1 cellular context compared by ENCODE assay signal in the genomic region with DNA sequence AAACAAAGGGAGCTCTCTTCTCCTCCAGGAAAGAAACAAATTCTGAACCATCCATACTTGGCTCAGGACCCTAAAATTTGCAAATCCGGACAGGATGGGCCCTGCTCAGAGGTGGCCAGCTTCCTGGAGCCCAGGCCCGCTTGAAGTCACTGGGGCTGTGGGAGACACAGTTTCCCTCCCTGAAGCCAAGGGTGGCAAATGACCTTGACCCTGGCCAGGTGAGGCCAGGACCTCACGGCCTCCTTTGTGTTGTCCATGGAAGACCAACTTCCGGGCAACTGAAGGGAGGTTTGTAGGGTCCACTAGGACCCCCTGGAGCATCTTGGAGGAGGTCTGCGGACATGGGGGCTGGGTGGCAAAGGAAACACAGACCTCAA.
TF ChIP-seq lines count a peak whose summit lies in the region.

No MANE protein-coding gene starts in this region.

TF ChIP-seq in SK-N-SH, 30 proteins besides CTCF, POLR2A, EP300 and RAD21:
- TF ChIP-seq, protein P1, sequence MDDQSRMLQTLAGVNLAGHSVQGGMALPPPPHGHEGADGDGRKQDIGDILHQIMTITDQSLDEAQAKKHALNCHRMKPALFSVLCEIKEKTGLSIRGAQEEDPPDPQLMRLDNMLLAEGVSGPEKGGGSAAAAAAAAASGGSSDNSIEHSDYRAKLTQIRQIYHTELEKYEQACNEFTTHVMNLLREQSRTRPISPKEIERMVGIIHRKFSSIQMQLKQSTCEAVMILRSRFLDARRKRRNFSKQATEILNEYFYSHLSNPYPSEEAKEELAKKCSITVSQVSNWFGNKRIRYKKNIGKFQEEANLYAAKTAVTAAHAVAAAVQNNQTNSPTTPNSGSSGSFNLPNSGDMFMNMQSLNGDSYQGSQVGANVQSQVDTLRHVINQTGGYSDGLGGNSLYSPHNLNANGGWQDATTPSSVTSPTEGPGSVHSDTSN (IDR thresholded peaks at IDR 0.05): no peak
- TF ChIP-seq MEF2A (IDR thresholded peaks at IDR 0.05; ENCODE audit: borderline replicate concordance, low read depth) (no peak), RCOR1 (IDR thresholded peaks at IDR 0.05; ENCODE audit: low read length) (no peak), TEAD4 (IDR thresholded peaks at IDR 0.05; ENCODE audit: borderline replicate concordance, insufficient read depth) (no peak), MAX (IDR thresholded peaks at IDR 0.05; ENCODE audit: low read depth) (no peak), GABPA (IDR thresholded peaks at IDR 0.05; ENCODE audit: low read depth) (no peak)
